Comparison of ENCODE assay signal across 29 cellular contexts in genomic region chr20:17685168-17685567, GRCh38. TPM values are rescaled to one million over a fixed set of nuclear protein-coding genes. Genes with fewer than 3 reads are reported as not detected.
"Had no signal": no experiment of that assay in that cellular context is flagged by ENCODE, and none has a peak within 500 bp of the region (broad histone marks: within the 10 kb centered on the region; RNA-seq: fewer than 3 reads in every experiment).

No MANE protein-coding gene starts in this region.

- H3K27ac ChIP-seq: KMS-11, SJSA1, SK-N-MC had no signal

- ATAC-seq: K562, Panc1, PC-3 had no signal

- DNase-seq: Kasumi-1, MV-4-11, NCI-H1092, NCI-H1105 treated with DMSO at 0.1 percent for 48 hours, NCI-H1417 treated with DMSO at 0.1 percent for 48 hours, NCI-H146, NCI-H1694 treated with DMSO at 0.1 percent for 48 hours, NCI-H1930, NCI-H2081, NCI-H2107, NCI-H226, NCI-H446, NCI-H510A, NCI-H524 treated with DMSO at 0.1 percent for 48 hours, NCI-H69, NCI-H774, PC-3, Right ventricle myocardium superior, SIG-M5 had no signal

- H3K9me3 ChIP-seq: SJSA1 had no signal

- FAIRE-seq: K562 had no signal

- H3K9ac ChIP-seq: KMS-11 had no signal

- H3K4me3 ChIP-seq: K562, SJSA1, SK-N-MC had no signal

- H3K4me2 ChIP-seq: KMS-11 had no signal

- H3K27me3 ChIP-seq: SJSA1 had no signal

RNA-seq across cellular contexts. Expression of gene BANF2, which starts 14.6 kb away (rescaled TPM):
- total RNA-seq: HT1080, K562, M059J, OCI-LY7, PC-3, Right ventricle myocardium superior, RPMI7951, SJSA1 had no signal
- polyA plus RNA-seq: IgD-negative memory B cell, K562 had no signal
